Comparison of ENCODE assay signal across 10 cellular contexts in the genomic region with DNA sequence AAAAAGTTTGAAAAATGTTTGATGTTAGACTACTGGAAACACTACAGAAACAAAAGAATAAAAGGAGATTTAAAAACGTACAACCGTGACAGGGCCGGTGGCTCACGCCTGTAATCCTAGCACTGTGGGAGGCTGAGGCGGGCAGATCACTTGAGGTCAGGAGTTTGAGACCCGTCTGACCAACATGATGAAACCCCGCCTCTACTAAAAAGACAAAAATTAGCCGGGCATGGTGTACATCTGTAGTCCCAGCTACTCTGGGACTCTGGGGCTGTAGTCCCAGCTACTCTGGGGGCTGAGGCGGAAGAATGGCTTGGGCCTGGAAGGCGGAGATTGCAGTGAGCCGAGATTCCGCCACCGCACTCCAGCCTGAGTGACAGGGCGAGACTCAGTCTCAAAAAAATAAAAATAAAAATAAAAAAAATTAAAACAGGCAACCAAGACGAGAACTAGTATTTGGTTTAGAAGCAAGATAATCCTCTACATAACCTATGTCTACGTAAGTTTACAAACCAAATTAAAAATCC. TPM values are rescaled to one million over a fixed set of nuclear protein-coding genes. Genes with fewer than 3 reads are reported as not detected.
A peak's percentile ranks its signal among the peaks of the same experiment; 100 is the strongest.
DNase-seq lines count a peak whose midpoint lies in the region; ATAC-seq, FAIRE-seq and TF ChIP-seq lines count a peak whose summit lies in the region.
"Had no signal": no experiment of that assay in that cellular context is flagged by ENCODE, and none has a peak within 500 bp of the region (broad histone marks: within the 10 kb centered on the region; RNA-seq: fewer than 3 reads in every experiment).

No MANE protein-coding gene starts in this region.

- TF ChIP-seq EP300 in GM12878 (IDR thresholded peaks at IDR 0.05; ENCODE audit: borderline replicate concordance in 1 of 2, control insufficient read depth in 1 of 2, low read depth in 2 of 2, low read length in 2 of 2) = no peak

- peaks cover 51% of the 10 kb centered on the region for H3K4me1 Mint-ChIP-seq in activated CD4-positive, alpha-beta T cell treated with anti-CD3 and anti-CD28 coated beads, Interleukin-2, amount 10 ng/mL, durations not matched to agents 24 days and 14 days

- H3K27ac Mint-ChIP-seq in activated CD4-positive, alpha-beta T cell treated with anti-CD3 and anti-CD28 coated beads, Interleukin-2, amount 10 ng/mL, durations not matched to agents 24 days and 14 days = peak overlapping the region; percentile 45

- FAIRE-seq in GM12878 (lab: Jason Lieb, UNC) = no peak
- FAIRE-seq in urothelium cell line (lab: Jason Lieb, UNC) = no peak

- ATAC-seq in GM12878 = no peak
- no peak for ATAC-seq in psoas muscle

- peaks cover 93% of the 10 kb centered on the region for H3K79me2 ChIP-seq in GM12878 (ENCODE audit: control insufficient read depth, insufficient read depth, low read length)

- H3K9ac ChIP-seq in GM12878 (ENCODE audit: control insufficient read depth, insufficient read depth, low read length) = no peak overlapping the region

- CTCF ChIA-PET in GM12878 (lab: Yijun Ruan, JAX) = no interaction called here

- POLR2A ChIA-PET in GM12878 (lab: Charles Lee) = no interaction called here

- TF ChIP-seq CTCF in NB4 (IDR thresholded peaks at IDR 0.05; ENCODE audit: low read depth, low read length) = no peak
- TF ChIP-seq CTCF in GM12878 (IDR thresholded peaks at IDR 0.05 in 2 of 3, conservative IDR thresholded peaks at IDR 0.05 in 1 of 3; ENCODE audit: control insufficient read depth in 2 of 3, extremely low read depth in 1 of 3, insufficient read depth in 1 of 3, low read depth in 3 of 3, low read length in 3 of 3) = no peak
- TF ChIP-seq CTCF in psoas muscle (IDR thresholded peaks at IDR 0.05) = no peak

- H3K4me3 Mint-ChIP-seq in activated CD4-positive, alpha-beta T cell treated with anti-CD3 and anti-CD28 coated beads, Interleukin-2, amount 10 ng/mL, durations not matched to agents 24 days and 14 days = peak overlapping the region; percentile 72

- TF ChIP-seq POLR2A in NB4 (IDR thresholded peaks at IDR 0.05; ENCODE audit: extremely low read depth, insufficient read length) = no peak
- no peak for TF ChIP-seq POLR2A in GM12878 (IDR thresholded peaks at IDR 0.05; ENCODE audit: low read depth, low read length)

- H3K9me3 ChIP-seq in GM12878 (replicated peaks; ENCODE audit: control insufficient read depth, insufficient read depth, low read length) (no peaks in the 10 kb centered on the region), psoas muscle (no peaks in the 10 kb centered on the region)
- H3K9me3 ChIP-seq: colonic mucosa had no signal

- intact Hi-C loops in activated CD4-positive, alpha-beta T cell treated with anti-CD3 and anti-CD28 coated beads, Interleukin-2, amount 10 ng/mL, durations not matched to agents 24 days and 14 days (cut with micrococcal nuclease) = no loop called here
- intact Hi-C loops in GM12878 (cut with micrococcal nuclease; ENCODE audit: unreplicated experiment) (loop anchor here (10.0 kb wide), 1 partner anchor 385 kb away; no protein-coding TSS in a partner anchor), psoas muscle (cut with DNase I) (no loop called here)

- no TSS peak for BruUV-seq in GM12878 (replicated peaks; lab: Mats Ljungman, UMichigan)

- RAD21 ChIA-PET in GM12878 (lab: Charles Lee; ENCODE audit: unreplicated experiment) = interaction anchor here (0.7 to 1.8 kb wide), 2 partner anchors 15 to 19 kb away, joined by 3 read pairs; no protein-coding TSS in a partner anchor

- peaks cover 5% of the 10 kb centered on the region for H3K9me3 Mint-ChIP-seq in activated CD4-positive, alpha-beta T cell treated with anti-CD3 and anti-CD28 coated beads, Interleukin-2, amount 10 ng/mL, durations not matched to agents 24 days and 14 days

- no peak overlapping the region for H2AFZ ChIP-seq in GM12878 (ENCODE audit: control insufficient read depth, low read depth, low read length)

- DNase-seq in activated CD4-positive, alpha-beta T cell treated with anti-CD3 and anti-CD28 coated beads, Interleukin-2, amount 10 ng/mL, durations not matched to agents 24 days and 14 days = peak; percentile 52
- no peak for DNase-seq in activated CD4-positive, alpha-beta T cell treated with anti-CD3 and anti-CD28 coated beads for 1 hour
- DNase-seq in NB4 (ENCODE audit: low read depth) (no peak), GM12878 (ENCODE audit: low read depth, low spot score) (no peak), psoas muscle (no peak), NCI-H1105 treated with DMSO at 0.1 percent for 48 hours (lab: John Stamatoyannopoulos, UW) (no peak), NCI-H526 treated with DMSO at 0.1 percent for 48 hours (lab: John Stamatoyannopoulos, UW) (no peak), urothelium cell line (ENCODE audit: low spot score) (no peak)
- DNase-seq: colonic mucosa, NCI-H446 treated with DMSO at 0.1 percent for 48 hours had no signal

- H3K4me2 ChIP-seq in GM12878 (ENCODE audit: control insufficient read depth, insufficient read depth) = no peak overlapping the region

- H3K27ac ChIP-seq in GM12878 (ENCODE audit: control insufficient read depth, insufficient read depth) (no peak overlapping the region), psoas muscle (peak overlapping the region; percentile 38)

- WGBS in GM12878 (ENCODE audit: insufficient coverage, insufficient replicate concordance, low lambda C conversion rate, missing lambda C conversion rate) = 81% methylated on average over 16 of the region's 16 CpGs
- WGBS in psoas muscle, 3 donors = 72 to 85% (median 74%) methylated on average over 16 of the region's 16 CpGs

- SMC1A ChIA-PET in GM12878 (lab: Charles Lee; ENCODE audit: uncharacterized antibody, unreplicated experiment) = no interaction called here

- H3K36me3 Mint-ChIP-seq in activated CD4-positive, alpha-beta T cell treated with anti-CD3 and anti-CD28 coated beads, Interleukin-2, amount 10 ng/mL, durations not matched to agents 24 days and 14 days (ENCODE audit: low read depth) = peaks cover 63% of the 10 kb centered on the region

- no peaks in the 10 kb centered on the region for H3K27me3 ChIP-seq in GM12878 (replicated peaks in 1 of 2; ENCODE audit: control insufficient read depth in 2 of 2, insufficient read depth in 2 of 2, low read length in 1 of 2)
- no peaks in the 10 kb centered on the region for H3K27me3 ChIP-seq in psoas muscle (ENCODE audit: insufficient read depth in 3 of 3, low read length in 2 of 3)
- H3K27me3 ChIP-seq: colonic mucosa had no signal

- no peak for TF ChIP-seq RAD21 in GM12878 (IDR thresholded peaks at IDR 0.05; ENCODE audit: insufficient read depth, low read depth, low read length)

- H3K4me3 ChIP-seq in NB4 (ENCODE audit: low read depth, low read length) (peak overlapping the region; percentile 19), GM12878 (peak overlapping the region; percentile 76; the same call in 1 of the 2 replicates), psoas muscle (no peak overlapping the region)
- H3K4me3 ChIP-seq: colonic mucosa had no signal

- H3K27me3 Mint-ChIP-seq in activated CD4-positive, alpha-beta T cell treated with anti-CD3 and anti-CD28 coated beads, Interleukin-2, amount 10 ng/mL, durations not matched to agents 24 days and 14 days = no peaks in the 10 kb centered on the region

- H4K20me1 ChIP-seq in GM12878 (ENCODE audit: control insufficient read depth, insufficient read depth) = peaks cover 3% of the 10 kb centered on the region; the same call in 1 of the 2 replicates

- H3K36me3 ChIP-seq in GM12878 (ENCODE audit: control insufficient read depth in 2 of 2, insufficient read depth in 2 of 2, low read length in 1 of 2) (peaks cover 4 to 19% of the 10 kb centered on the region in 2 experiments), psoas muscle (ENCODE audit: insufficient read depth in 1 of 2, low read depth in 1 of 2) (peaks cover 8 to 17% of the 10 kb centered on the region in 2 donors)

- H3K4me1 ChIP-seq in GM12878 (ENCODE audit: control insufficient read depth, insufficient read depth, low read length) (no peaks in the 10 kb centered on the region), psoas muscle (peaks cover 74% of the 10 kb centered on the region)

- in situ Hi-C loops in GM12878 (cut with MboI) = no loop called here

TF ChIP-seq in GM12878, 131 proteins besides CTCF, POLR2A, EP300 and RAD21 (continues in another document):
- TF ChIP-seq, protein P1, sequence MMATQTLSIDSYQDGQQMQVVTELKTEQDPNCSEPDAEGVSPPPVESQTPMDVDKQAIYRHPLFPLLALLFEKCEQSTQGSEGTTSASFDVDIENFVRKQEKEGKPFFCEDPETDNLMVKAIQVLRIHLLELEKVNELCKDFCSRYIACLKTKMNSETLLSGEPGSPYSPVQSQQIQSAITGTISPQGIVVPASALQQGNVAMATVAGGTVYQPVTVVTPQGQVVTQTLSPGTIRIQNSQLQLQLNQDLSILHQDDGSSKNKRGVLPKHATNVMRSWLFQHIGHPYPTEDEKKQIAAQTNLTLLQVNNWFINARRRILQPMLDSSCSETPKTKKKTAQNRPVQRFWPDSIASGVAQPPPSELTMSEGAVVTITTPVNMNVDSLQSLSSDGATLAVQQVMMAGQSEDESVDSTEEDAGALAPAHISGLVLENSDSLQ (IDR thresholded peaks at IDR 0.05) = peak; percentile 31; the same call in 1 of the 2 replicates

RNA-seq across cellular contexts. Expression of a gene that starts 5.8 kb away (rescaled TPM):
- total RNA-seq in activated CD4-positive, alpha-beta T cell treated with anti-CD3 and anti-CD28 coated beads, Interleukin-2, amount 10 ng/mL, durations not matched to agents 24 days and 14 days = 99.9 and 104 TPM in 2 replicates
- 171 and 179 TPM in 2 replicates for total RNA-seq in GM12878 (2013; cell fraction: nucleolus; rRNA removed)
- 81.8 and 82.6 TPM in 2 replicates for total RNA-seq in GM12878 (2014; rRNA removed)
- 85.2 and 87.6 TPM in 2 replicates for total RNA-seq in GM12878 (2014; rRNA removed; fragmentation: Illumina TruSeq; extraction: Trizol)
- total RNA-seq in GM12878 (2021) = 70.7 and 74.8 TPM in 2 replicates
- polyA plus RNA-seq in GM12878 (2011; ENCODE audit: low read depth) = 17.5 TPM
- 71.0 and 94.6 TPM in 2 replicates for polyA plus RNA-seq in GM12878 (2011; rRNA removed)
- polyA plus RNA-seq in GM12878 (2011; cell fraction: cytosol; rRNA removed) = 31.1 and 34.6 TPM in 2 replicates
- 36.5 and 43.8 TPM in 2 replicates for polyA plus RNA-seq in GM12878 (2011; cell fraction: nucleus; rRNA removed)
- polyA plus RNA-seq in GM12878 (2012) = 19.5 and 25.2 TPM in 2 replicates
- 62.3 and 80.9 TPM in 2 replicates for polyA plus RNA-seq in GM12878 (2014; fragmentation: Illumina TruSeq; extraction: Trizol)
- polyA plus RNA-seq in GM12878 (2014; fragmentation: Nextera tagmentation; extraction: Ambion mirVana) = 10 to 100 TPM in 1 of 2 experiments, 1 to 10 TPM in 1; 9.9 to 12.2 TPM
- polyA plus RNA-seq in GM12878 (2014; rRNA removed) = 42.4 TPM in 2 replicates
- 10 to 100 TPM; 35.8 to 36.2 TPM for polyA plus RNA-seq in GM12878 (2016; fragmentation: Nextera tagmentation; extraction: Ambion mirVana)
- polyA minus RNA-seq in GM12878 (2011; rRNA and poly(A)+ RNA removed) = 114 and 144 TPM in 2 replicates
- polyA minus RNA-seq in GM12878 (2011; cell fraction: cytosol; rRNA and poly(A)+ RNA removed) = 35.6 and 37.4 TPM in 2 replicates
- 87.9 and 121 TPM in 2 replicates for polyA minus RNA-seq in GM12878 (2011; cell fraction: nucleus; rRNA and poly(A)+ RNA removed)
- 10 to 100 TPM; 38.2 to 52.0 (median 45.4) TPM for total RNA-seq in psoas muscle
- polyA plus RNA-seq in psoas muscle = 10 to 100 TPM; 13.9 to 23.1 (median 14.3) TPM
